23 cellular contexts compared by ENCODE assay signal in the genomic region with DNA sequence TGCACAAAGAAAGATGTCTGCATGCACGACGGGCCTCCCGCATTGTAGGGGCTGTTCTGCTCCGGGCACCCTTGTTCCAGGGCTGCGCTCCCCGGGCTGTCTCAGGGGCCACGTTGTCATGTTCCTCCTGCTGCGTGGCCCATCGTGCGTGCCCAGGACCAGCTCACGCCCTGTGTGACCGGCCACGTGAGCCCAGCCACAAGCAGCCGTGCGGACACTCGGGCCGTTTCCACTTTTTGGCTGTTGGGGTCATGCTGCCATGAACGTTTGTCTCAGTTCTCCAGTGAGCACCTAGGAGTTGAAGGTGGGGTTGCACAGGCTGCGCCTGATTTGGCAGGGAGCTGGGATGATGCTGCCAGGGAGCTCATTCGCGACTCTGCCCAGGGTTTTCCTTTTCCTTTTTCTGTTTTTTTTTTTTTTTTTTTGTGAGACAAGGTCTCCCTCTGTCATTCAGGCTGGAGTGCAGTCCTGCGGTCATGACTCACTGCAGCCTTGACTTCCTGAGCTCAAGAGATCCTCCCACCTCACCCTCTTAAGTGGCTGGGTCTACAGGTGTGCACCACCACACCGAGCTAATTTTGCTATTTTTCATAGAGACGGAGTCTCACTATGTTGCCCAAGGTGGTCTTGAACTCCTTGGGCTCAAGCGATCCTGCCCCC. TPM values are rescaled to one million over a fixed set of nuclear protein-coding genes. Genes with fewer than 3 reads are reported as not detected.
A peak's percentile ranks its signal among the peaks of the same experiment; 100 is the strongest.
DNase-seq lines count a peak whose midpoint lies in the region; ATAC-seq and TF ChIP-seq lines count a peak whose summit lies in the region.
"Had no signal": no experiment of that assay in that cellular context is flagged by ENCODE, and none has a peak within 500 bp of the region (broad histone marks: within the 10 kb centered on the region; RNA-seq: fewer than 3 reads in every experiment).

No MANE protein-coding gene starts in this region.

- H3K4me1 Mint-ChIP-seq in activated naive CD8-positive, alpha-beta T cell treated with anti-CD3 and anti-CD28 coated beads, Interleukin-2, amount 10 ng/mL, durations not matched to agents 7 days and 5 days, result peaks cover 16% of the 10 kb centered on the region
- peaks cover 31% of the 10 kb centered on the region for H3K4me1 Mint-ChIP-seq in activated naive CD8-positive, alpha-beta T cell treated with anti-CD3 and anti-CD28 coated beads for 36 hours
- H3K4me1 Mint-ChIP-seq in type B pancreatic cell (ENCODE audit: unreplicated experiment), result peaks cover 28% of the 10 kb centered on the region

- H3K27ac ChIP-seq in foreskin keratinocyte, result no peak overlapping the region
- H3K27ac ChIP-seq: brain microvascular endothelial cell, esophagus squamous epithelium, SJSA1, uterus had no signal

- TF ChIP-seq CTCF in type B pancreatic cell (conservative IDR thresholded peaks at IDR 0.05) (no peak), foreskin keratinocyte (conservative IDR thresholded peaks at IDR 0.05) (no peak)

- POLR2A ChIA-PET in activated naive CD8-positive, alpha-beta T cell treated with anti-CD3 and anti-CD28 coated beads, Interleukin-2, amount 10 ng/mL, durations not matched to agents 7 days and 5 days (lab: Charles Lee), result interaction anchor here (1.0 to 1.7 kb wide), 2 partner anchors 9 to 11 kb away, joined by 3 to 7 read pairs; no protein-coding TSS in a partner anchor

- ATAC-seq in activated naive CD8-positive, alpha-beta T cell treated with anti-CD3 and anti-CD28 coated beads, Interleukin-2, amount 10 ng/mL, durations not matched to agents 7 days and 5 days (ENCODE audit: low read depth), result no peak
- no peak for ATAC-seq in foreskin keratinocyte
- ATAC-seq: A549; natural killer cell treated with Interleukin-12 subunit alpha and Interleukin-12 subunit beta and Interleukin-15 and Interleukin-18, amount 100 ng/mL, for 72 hours had no signal

- no peaks in the 10 kb centered on the region for H3K4me1 ChIP-seq in foreskin keratinocyte

- H3K9me3 Mint-ChIP-seq in activated naive CD8-positive, alpha-beta T cell treated with anti-CD3 and anti-CD28 coated beads, Interleukin-2, amount 10 ng/mL, durations not matched to agents 7 days and 5 days, result no peaks in the 10 kb centered on the region
- H3K9me3 Mint-ChIP-seq in activated naive CD8-positive, alpha-beta T cell treated with anti-CD3 and anti-CD28 coated beads for 36 hours, result no peaks in the 10 kb centered on the region
- H3K9me3 Mint-ChIP-seq in type B pancreatic cell, result no peaks in the 10 kb centered on the region
- H3K9me3 Mint-ChIP-seq: natural killer cell treated with Interleukin-12 subunit alpha and Interleukin-12 subunit beta and Interleukin-15 and Interleukin-18, amount 100 ng/mL, for 72 hours; stimulated activated naive CD8-positive, alpha-beta T cell treated with anti-CD3 and anti-CD28 coated beads, Interleukin-15, Interleukin-2, amounts not matched to agents 100 ng/mL and 50 ng/mL, for 24 hours had no signal

- H3K27ac Mint-ChIP-seq in activated naive CD8-positive, alpha-beta T cell treated with anti-CD3 and anti-CD28 coated beads, Interleukin-2, amount 10 ng/mL, durations not matched to agents 7 days and 5 days, result peak overlapping the region; percentile 43
- no peak overlapping the region for H3K27ac Mint-ChIP-seq in activated naive CD8-positive, alpha-beta T cell treated with anti-CD3 and anti-CD28 coated beads for 36 hours
- H3K27ac Mint-ChIP-seq in type B pancreatic cell, result peak overlapping the region; percentile 53
- H3K27ac Mint-ChIP-seq: natural killer cell treated with Interleukin-12 subunit alpha and Interleukin-12 subunit beta and Interleukin-15 and Interleukin-18, amount 100 ng/mL, for 72 hours; stimulated activated naive CD8-positive, alpha-beta T cell treated with anti-CD3 and anti-CD28 coated beads, Interleukin-15, Interleukin-2, amounts not matched to agents 100 ng/mL and 50 ng/mL, for 24 hours had no signal

- no peaks in the 10 kb centered on the region for H3K27me3 ChIP-seq in foreskin keratinocyte
- H3K27me3 ChIP-seq: brain microvascular endothelial cell, esophagus squamous epithelium, SJSA1, uterus had no signal

- no peak for DNase-seq in activated naive CD8-positive, alpha-beta T cell treated with anti-CD3 and anti-CD28 coated beads, Interleukin-2, amount 10 ng/mL, durations not matched to agents 7 days and 5 days
- no peak for DNase-seq in activated naive CD8-positive, alpha-beta T cell treated with anti-CD3 and anti-CD28 coated beads for 36 hours
- peak; percentile 59 for DNase-seq in glomerular visceral epithelial cell (ENCODE audit: extremely low spot score)
- DNase-seq in type B pancreatic cell (ENCODE audit: extremely low spot score, unreplicated experiment), result no peak
- no peak for DNase-seq in NCI-H774 (lab: John Stamatoyannopoulos, UW)
- DNase-seq in foreskin keratinocyte, result no peak
- DNase-seq: activated CD4-positive, CD25-positive, alpha-beta regulatory T cell treated with anti-CD3 and anti-CD28 coated beads, Interleukin-2, amount 50 U/mL, for 72 hours; activated naive CD4-positive, alpha-beta T cell; brain microvascular endothelial cell; EL; esophagus squamous epithelium; head of caudate nucleus; islet precursor cell; mesendoderm; NCI-H187; NCI-H510A treated with DMSO at 0.1 percent for 48 hours; retina; stimulated activated CD4-positive, alpha-beta T cell treated with anti-CD3 and anti-CD28 coated beads, Interleukin-15, amount 100 ng/mL, for 24 hours; uterus had no signal

- peaks cover 15% of the 10 kb centered on the region for H3K36me3 Mint-ChIP-seq in activated naive CD8-positive, alpha-beta T cell treated with anti-CD3 and anti-CD28 coated beads, Interleukin-2, amount 10 ng/mL, durations not matched to agents 7 days and 5 days
- H3K36me3 Mint-ChIP-seq in activated naive CD8-positive, alpha-beta T cell treated with anti-CD3 and anti-CD28 coated beads for 36 hours, result peaks cover 8% of the 10 kb centered on the region
- H3K36me3 Mint-ChIP-seq in type B pancreatic cell, result peaks cover 5% of the 10 kb centered on the region
- H3K36me3 Mint-ChIP-seq: natural killer cell treated with Interleukin-12 subunit alpha and Interleukin-12 subunit beta and Interleukin-15 and Interleukin-18, amount 100 ng/mL, for 72 hours had no signal

- H3K4me3 Mint-ChIP-seq in activated naive CD8-positive, alpha-beta T cell treated with anti-CD3 and anti-CD28 coated beads, Interleukin-2, amount 10 ng/mL, durations not matched to agents 7 days and 5 days, result no peak overlapping the region
- no peak overlapping the region for H3K4me3 Mint-ChIP-seq in activated naive CD8-positive, alpha-beta T cell treated with anti-CD3 and anti-CD28 coated beads for 36 hours
- H3K4me3 Mint-ChIP-seq in type B pancreatic cell, result no peak overlapping the region
- H3K4me3 Mint-ChIP-seq: natural killer cell treated with Interleukin-12 subunit alpha and Interleukin-12 subunit beta and Interleukin-15 and Interleukin-18, amount 100 ng/mL, for 72 hours; stimulated activated naive CD8-positive, alpha-beta T cell treated with anti-CD3 and anti-CD28 coated beads, Interleukin-15, Interleukin-2, amounts not matched to agents 100 ng/mL and 50 ng/mL, for 24 hours had no signal

- H3K27me3 Mint-ChIP-seq in activated naive CD8-positive, alpha-beta T cell treated with anti-CD3 and anti-CD28 coated beads, Interleukin-2, amount 10 ng/mL, durations not matched to agents 7 days and 5 days, result no peaks in the 10 kb centered on the region
- H3K27me3 Mint-ChIP-seq in activated naive CD8-positive, alpha-beta T cell treated with anti-CD3 and anti-CD28 coated beads for 36 hours, result no peaks in the 10 kb centered on the region
- H3K27me3 Mint-ChIP-seq in type B pancreatic cell, result peaks cover 3% of the 10 kb centered on the region
- H3K27me3 Mint-ChIP-seq: natural killer cell treated with Interleukin-12 subunit alpha and Interleukin-12 subunit beta and Interleukin-15 and Interleukin-18, amount 100 ng/mL, for 72 hours; stimulated activated naive CD8-positive, alpha-beta T cell treated with anti-CD3 and anti-CD28 coated beads, Interleukin-15, Interleukin-2, amounts not matched to agents 100 ng/mL and 50 ng/mL, for 24 hours had no signal

RNA-seq across cellular contexts. Expression of a gene that starts 17.4 kb away (rescaled TPM):
- total RNA-seq in activated naive CD8-positive, alpha-beta T cell treated with anti-CD3 and anti-CD28 coated beads, Interleukin-2, amount 10 ng/mL, durations not matched to agents 7 days and 5 days, result 100 to 1,000 TPM in 1 of 2 experiments, 10 to 100 TPM in 1; 96.9 to 101 TPM
- 100 to 1,000 TPM; 111 to 113 TPM for total RNA-seq in activated naive CD8-positive, alpha-beta T cell treated with anti-CD3 and anti-CD28 coated beads for 36 hours
- total RNA-seq in type B pancreatic cell (ENCODE audit: low replicate concordance), result 94.4 and 160 TPM in 2 replicates
- total RNA-seq in foreskin keratinocyte, result 150 and 176 TPM in 2 replicates
- polyA plus RNA-seq in foreskin keratinocyte, result 176 and 205 TPM in 2 replicates

RNA-seq across cellular contexts. Expression of a gene that starts 39.8 kb away (rescaled TPM):
- total RNA-seq in activated naive CD8-positive, alpha-beta T cell treated with anti-CD3 and anti-CD28 coated beads, Interleukin-2, amount 10 ng/mL, durations not matched to agents 7 days and 5 days, result 10 to 100 TPM; 59.5 to 60.2 TPM
- 10 to 100 TPM; 33.6 to 35.1 TPM for total RNA-seq in activated naive CD8-positive, alpha-beta T cell treated with anti-CD3 and anti-CD28 coated beads for 36 hours
- total RNA-seq in type B pancreatic cell (ENCODE audit: low replicate concordance) (45.4 and 78.2 TPM in 2 replicates), foreskin keratinocyte (49.5 and 63.0 TPM in 2 replicates)
- 123 and 183 TPM in 2 replicates for polyA plus RNA-seq in foreskin keratinocyte

RNA-seq across cellular contexts. Expression of a gene that starts 53.0 kb away (rescaled TPM):
- total RNA-seq in activated naive CD8-positive, alpha-beta T cell treated with anti-CD3 and anti-CD28 coated beads, Interleukin-2, amount 10 ng/mL, durations not matched to agents 7 days and 5 days, result 10 to 100 TPM; 28.1 to 28.6 TPM
- 10 to 100 TPM; 89.4 to 90.7 TPM for total RNA-seq in activated naive CD8-positive, alpha-beta T cell treated with anti-CD3 and anti-CD28 coated beads for 36 hours
- total RNA-seq in type B pancreatic cell (ENCODE audit: low replicate concordance) (29.5 and 43.6 TPM in 2 replicates), foreskin keratinocyte (26.5 and 28.0 TPM in 2 replicates)
- 31.8 and 37.0 TPM in 2 replicates for polyA plus RNA-seq in foreskin keratinocyte
